In genomic region chr2:179571721-179572120, GRCh38 we compare ENCODE assay signal across 22 cellular contexts.
DNase-seq lines count a peak whose midpoint lies in the region; ATAC-seq and TF ChIP-seq lines count a peak whose summit lies in the region.
"Had no signal": no experiment of that assay in that cellular context is flagged by ENCODE, and none has a peak within 500 bp of the region (broad histone marks: within the 10 kb centered on the region; RNA-seq: fewer than 3 reads in every experiment).

No MANE protein-coding gene starts in this region.

- H3K9me3 ChIP-seq in thyroid gland: no peaks in the 10 kb centered on the region
- no peaks in the 10 kb centered on the region for H3K9me3 ChIP-seq in mucosa of descending colon
- H3K9me3 ChIP-seq: BLaER1 treated with 17β-estradiol and CSF1 and Interleukin-3, amounts not matched to agents 10 nM and 100 nM; HAP-1; SJCRH30 had no signal

- H3K4me1 ChIP-seq in thyroid gland (peaks cover 7 to 14% of the 10 kb centered on the region in 2 donors), mucosa of descending colon (ENCODE audit: low read depth) (peaks cover 5% of the 10 kb centered on the region)
- H3K4me1 ChIP-seq: BLaER1 treated with 17β-estradiol and CSF1 and Interleukin-3, amounts not matched to agents 10 nM and 100 nM had no signal

- no peak for TF ChIP-seq POLR2A in thyroid gland (IDR thresholded peaks at IDR 0.05)

- H3K4me3 ChIP-seq in thyroid gland (replicated peaks in 1 of 3) (no peak overlapping the region), H7 (ENCODE audit: insufficient read depth, low read depth, low read length) (no peak overlapping the region), mucosa of descending colon (no peak overlapping the region)
- H3K4me3 ChIP-seq: BLaER1 treated with 17β-estradiol and CSF1 and Interleukin-3, amounts not matched to agents 10 nM and 100 nM; HAP-1; SJCRH30 had no signal

- WGBS in thyroid gland, 2 donors: 84 to 91% methylated on average over 4 of the region's 4 CpGs

- TF ChIP-seq CTCF in thyroid gland (IDR thresholded peaks at IDR 0.05) (no peak), mucosa of descending colon (IDR thresholded peaks at IDR 0.05) (no peak)

- no peak for ATAC-seq in GM18511 (IDR thresholded peaks at IDR 0.05; ENCODE audit: unreplicated experiment)
- ATAC-seq in mucosa of descending colon: no peak
- ATAC-seq: Panc1 had no signal

- peak overlapping the region in 2 of 3 donors; percentile 9 to 34 for H3K27ac ChIP-seq in thyroid gland
- H3K27ac ChIP-seq: BLaER1 treated with 17β-estradiol and CSF1 and Interleukin-3, amounts not matched to agents 10 nM and 100 nM; SJCRH30 had no signal

- peak; percentile 65 for DNase-seq in H4 (ENCODE audit: low spot score)
- DNase-seq in UCSD-AML1 (lab: John Stamatoyannopoulos, UW; ENCODE audit: unreplicated experiment): peak; percentile 3
- DNase-seq in posterior vena cava (ENCODE audit: low spot score): peak; percentile 71
- DNase-seq in thyroid gland: peak in 1 of 2 donors; percentile 2
- DNase-seq in H7: no peak
- no peak for DNase-seq in mucosa of descending colon
- DNase-seq: Calu3; CD8-positive, alpha-beta memory T cell; DMS153; KBM-7; NCI-H1092 treated with DMSO at 0.1 percent for 48 hours; NCI-H1436 treated with DMSO at 0.1 percent for 48 hours; NCI-H1930; NCI-H226; NCI-H510A treated with DMSO at 0.1 percent for 48 hours; NCI-H748 treated with DMSO at 0.1 percent for 48 hours; NK-92 treated with Interleukin-12 subunit alpha and Interleukin-12 subunit beta, amount 100 ng/mL, for 24 hours had no signal

- no peaks in the 10 kb centered on the region for H3K36me3 ChIP-seq in thyroid gland
- no peaks in the 10 kb centered on the region for H3K36me3 ChIP-seq in H7 (replicated peaks; ENCODE audit: control insufficient read depth, insufficient read depth, low read length)
- H3K36me3 ChIP-seq in mucosa of descending colon (ENCODE audit: low read depth): no peaks in the 10 kb centered on the region
- H3K36me3 ChIP-seq: BLaER1 treated with 17β-estradiol and CSF1 and Interleukin-3, amounts not matched to agents 10 nM and 100 nM; HAP-1; SJCRH30 had no signal

- intact Hi-C loops in posterior vena cava (cut with DNase I) (no loop called here), thyroid gland (cut with DNase I) (no loop called here), mucosa of descending colon (cut with DNase I, micrococcal nuclease) (no loop called here)

- H3K27me3 ChIP-seq in thyroid gland (no peaks in the 10 kb centered on the region), H7 (ENCODE audit: control insufficient read depth, insufficient read depth, low read length) (no peaks in the 10 kb centered on the region)
- H3K27me3 ChIP-seq: BLaER1 treated with 17β-estradiol and CSF1 and Interleukin-3, amounts not matched to agents 10 nM and 100 nM; SJCRH30 had no signal

Comparison
In these comparisons a context has a peak if more than half of its experiments do, and no peak if none do; other contexts are left out.
1. DNase-seq: peak in H4 (single experiment), UCSD-AML1 (single experiment) and posterior vena cava (single experiment); none in H7 (single experiment) and mucosa of descending colon (0 of 3).